Comparison of ENCODE assay signal across 2 cellular contexts in the genomic region with DNA sequence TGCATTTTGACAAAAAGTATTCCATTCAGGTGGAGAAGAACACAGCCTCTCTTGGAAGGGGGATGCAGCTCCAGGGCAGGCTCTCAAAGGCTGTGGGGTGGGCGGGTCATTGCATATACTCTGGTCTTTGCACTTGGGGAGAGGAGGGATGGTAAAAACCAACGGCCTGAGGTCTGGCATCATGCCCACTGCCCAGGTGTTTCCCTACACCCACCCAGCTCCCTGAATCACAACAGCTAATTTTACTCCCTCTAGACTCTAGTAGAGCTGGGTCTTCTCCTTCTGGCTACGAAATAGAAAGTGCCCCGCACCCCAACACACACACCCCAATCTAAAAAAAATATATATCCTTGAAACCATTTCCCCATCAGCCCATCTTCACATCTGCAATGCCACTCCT.
TF ChIP-seq lines count a peak whose summit lies in the region.

No MANE protein-coding gene starts in this region.

TF ChIP-seq in SK-N-SH treated with all-trans-retinoic acid at 6 μM for 48 hours, 23 proteins besides CTCF, POLR2A, EP300 and RAD21 (continued from another document):
- no peak for TF ChIP-seq ZFP30 (CRISPR knock-in tag; IDR thresholded peaks at IDR 0.05)
- no peak for TF ChIP-seq ZNF565 (CRISPR knock-in tag; conservative IDR thresholded peaks at IDR 0.05; ENCODE audit: low read depth)

TF ChIP-seq in WTC11, 78 proteins besides CTCF, POLR2A, EP300 and RAD21 (continued from another document):
- TF ChIP-seq AFF4 (CRISPR knock-in tag; IDR thresholded peaks at IDR 0.05; ENCODE audit: borderline replicate concordance) (no peak), E2F1 (CRISPR knock-in tag; IDR thresholded peaks at IDR 0.05) (no peak), ZSCAN18 (CRISPR knock-in tag; IDR thresholded peaks at IDR 0.05) (no peak), ZNF121 (CRISPR knock-in tag; IDR thresholded peaks at IDR 0.05) (no peak), ZNF317 (CRISPR knock-in tag; IDR thresholded peaks at IDR 0.05; ENCODE audit: borderline replicate concordance, low read depth) (no peak), SMAD3 (CRISPR knock-in tag; IDR thresholded peaks at IDR 0.05; ENCODE audit: borderline replicate concordance) (no peak), HMGA2 (CRISPR knock-in tag; IDR thresholded peaks at IDR 0.05) (no peak), USF2 (CRISPR knock-in tag; IDR thresholded peaks at IDR 0.05) (no peak), MYBL2 (CRISPR knock-in tag; IDR thresholded peaks at IDR 0.05) (no peak), ESRRA (CRISPR knock-in tag; IDR thresholded peaks at IDR 0.05; ENCODE audit: borderline replicate concordance) (no peak), EMX1 (CRISPR knock-in tag; IDR thresholded peaks at IDR 0.05) (no peak), FOXP1 (CRISPR knock-in tag; IDR thresholded peaks at IDR 0.05; ENCODE audit: borderline replicate concordance) (no peak), NFATC4 (CRISPR knock-in tag; IDR thresholded peaks at IDR 0.05) (no peak), ATF3 (CRISPR knock-in tag; conservative IDR thresholded peaks at IDR 0.05) (no peak), IRF1 (CRISPR knock-in tag; IDR thresholded peaks at IDR 0.05) (no peak), RORB (CRISPR knock-in tag; IDR thresholded peaks at IDR 0.05) (no peak)
- TF ChIP-seq, protein P1, sequence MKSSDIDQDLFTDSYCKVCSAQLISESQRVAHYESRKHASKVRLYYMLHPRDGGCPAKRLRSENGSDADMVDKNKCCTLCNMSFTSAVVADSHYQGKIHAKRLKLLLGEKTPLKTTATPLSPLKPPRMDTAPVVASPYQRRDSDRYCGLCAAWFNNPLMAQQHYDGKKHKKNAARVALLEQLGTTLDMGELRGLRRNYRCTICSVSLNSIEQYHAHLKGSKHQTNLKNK (CRISPR knock-in tag; IDR thresholded peaks at IDR 0.05), result no peak
